Comparison of ENCODE assay signal across 35 cellular contexts in genomic region chr5:167614294-167615104, GRCh38.
DNase-seq lines count a peak whose midpoint lies in the region; ATAC-seq, FAIRE-seq and TF ChIP-seq lines count a peak whose summit lies in the region.
"Had no signal": no experiment of that assay in that cellular context is flagged by ENCODE, and none has a peak within 500 bp of the region (broad histone marks: within the 10 kb centered on the region; RNA-seq: fewer than 3 reads in every experiment).

No MANE protein-coding gene starts in this region.

- H4K5ac ChIP-seq in IMR-90 (ENCODE audit: low read depth, low read length): peak overlapping the region; percentile 70

- no peaks in the 10 kb centered on the region for H3K27me3 Mint-ChIP-seq in neural progenitor cell (ENCODE audit: insufficient read depth, low read depth)
- H3K27me3 Mint-ChIP-seq in activated T-helper 2 cell treated with anti-CD3 and anti-CD28 coated beads, Interferon-gamma antibody, Interleukin-2, Interleukin-4, amounts not matched to agents 10 μg/mL and 5 μg/mL and 100 μg/mL, durations not matched to agents 14 hours and 24 hours and 36 hours (ENCODE audit: low read depth): no peaks in the 10 kb centered on the region
- H3K27me3 Mint-ChIP-seq: activated CD8-positive, alpha-beta memory T cell treated with anti-CD3 and anti-CD28 coated beads, Interleukin-2, amount 10 ng/mL, durations not matched to agents 7 days and 5 days had no signal

- DNase-seq in A549 (ENCODE audit: low read depth in 1 of 2, low spot score in 1 of 2) (no peak), IMR-90 (peak; percentile 6), fibroblast of villous mesenchyme (ENCODE audit: low read depth) (peak; percentile 35), neural progenitor cell (ENCODE audit: low spot score) (no peak), germinal center (ENCODE audit: low spot score) (no peak), breast epithelium (ENCODE audit: low spot score in 2 of 2) (no peak)
- no peak for DNase-seq in activated T-helper 2 cell treated with anti-CD3 and anti-CD28 coated beads, Interferon-gamma antibody, Interleukin-2, Interleukin-4, amounts not matched to agents 10 μg/mL and 5 μg/mL and 100 μg/mL, durations not matched to agents 14 hours and 24 hours and 36 hours (ENCODE audit: low spot score)
- DNase-seq: activated CD8-positive, alpha-beta memory T cell treated with anti-CD3 and anti-CD28 coated beads, Interleukin-2, amount 10 ng/mL, durations not matched to agents 7 days and 5 days; activated naive CD4-positive, alpha-beta T cell treated with anti-CD3 and anti-CD28 coated beads for 36 hours; activated T-cell treated with anti-CD3 and anti-CD28 coated beads, Interleukin-2, amount 50 U/mL, for 72 hours; AML-193; CD8-positive, alpha-beta T cell; DMS 273 treated with DMSO at 0.1 percent for 48 hours; foreskin melanocyte; hippocampal formation; KG1; midbrain; NCI-H1417 treated with DMSO at 0.1 percent for 48 hours; NCI-H2081; NCI-H2227 treated with DMSO at 0.1 percent for 48 hours; NCI-H526 treated with DMSO at 0.1 percent for 48 hours; posterior cingulate gyrus; SIG-M5; sigmoid colon; stimulated activated CD4-positive, alpha-beta T cell treated with anti-CD3 and anti-CD28 coated beads, Interleukin-15, amount 100 ng/mL, for 24 hours; stimulated activated naive CD8-positive, alpha-beta T cell treated with anti-CD3 and anti-CD28 coated beads, Interleukin-15, Interleukin-2, amounts not matched to agents 100 U/mL and 50 U/mL, for 24 hours; SW 1271; T1000 had no signal

- H4K8ac ChIP-seq in IMR-90 (ENCODE audit: low read depth in 2 of 2, low read length in 2 of 2): peak overlapping the region in 1 of 2 experiments; percentile 69; a peak in 2 of 4 replicates

- POLR2A ChIA-PET in A549 (lab: Yijun Ruan, JAX): no interaction called here
- POLR2A ChIA-PET in IMR-90 (lab: Charles Lee; ENCODE audit: unreplicated experiment): no interaction called here

- H3K4me3 Mint-ChIP-seq in neural progenitor cell: no peak overlapping the region
- H3K4me3 Mint-ChIP-seq in activated T-helper 2 cell treated with anti-CD3 and anti-CD28 coated beads, Interferon-gamma antibody, Interleukin-2, Interleukin-4, amounts not matched to agents 10 μg/mL and 5 μg/mL and 100 μg/mL, durations not matched to agents 14 hours and 24 hours and 36 hours (ENCODE audit: low read depth): no peak overlapping the region
- H3K4me3 Mint-ChIP-seq: activated CD8-positive, alpha-beta memory T cell treated with anti-CD3 and anti-CD28 coated beads, Interleukin-2, amount 10 ng/mL, durations not matched to agents 7 days and 5 days; activated naive CD4-positive, alpha-beta T cell treated with anti-CD3 and anti-CD28 coated beads for 36 hours; activated T-cell treated with anti-CD3 and anti-CD28 coated beads, Interleukin-2, amount 50 U/mL, for 72 hours; brain; CD8-positive, alpha-beta T cell had no signal

- H3K9me1 ChIP-seq in IMR-90 (ENCODE audit: insufficient read depth, low read length): no peaks in the 10 kb centered on the region

- H3K4me3 ChIP-seq in A549: no peak overlapping the region
- no peak overlapping the region for H3K4me3 ChIP-seq in IMR-90 (ENCODE audit: insufficient read depth, low read depth, low read length)
- H3K4me3 ChIP-seq in fibroblast of villous mesenchyme (ENCODE audit: low read depth, low read length): no peak overlapping the region
- no peak overlapping the region for H3K4me3 ChIP-seq in neural progenitor cell
- H3K4me3 ChIP-seq in breast epithelium: no peak overlapping the region
- H3K4me3 ChIP-seq: sigmoid colon, thoracic aorta had no signal

- H2BK5ac ChIP-seq in IMR-90 (ENCODE audit: low read depth, low read length, poor library complexity, severe bottlenecking): no peak overlapping the region

- H2AK5ac ChIP-seq in IMR-90 (ENCODE audit: low read depth, low read length): no peak overlapping the region

- CTCF ChIA-PET in A549 (lab: Yijun Ruan, JAX) (no interaction called here), IMR-90 (lab: Yijun Ruan, JAX) (interaction anchor here (0.6 to 0.7 kb wide), 2 partner anchors 28 to 196 kb away, joined by 3 to 4 read pairs; no protein-coding TSS in a partner anchor)

- H3K4me1 Mint-ChIP-seq in neural progenitor cell: peaks cover 30% of the 10 kb centered on the region
- H3K4me1 Mint-ChIP-seq in activated T-helper 2 cell treated with anti-CD3 and anti-CD28 coated beads, Interferon-gamma antibody, Interleukin-2, Interleukin-4, amounts not matched to agents 10 μg/mL and 5 μg/mL and 100 μg/mL, durations not matched to agents 14 hours and 24 hours and 36 hours (ENCODE audit: low read depth): no peaks in the 10 kb centered on the region
- H3K4me1 Mint-ChIP-seq: activated CD8-positive, alpha-beta memory T cell treated with anti-CD3 and anti-CD28 coated beads, Interleukin-2, amount 10 ng/mL, durations not matched to agents 7 days and 5 days had no signal

- H3K9ac ChIP-seq in IMR-90 (ENCODE audit: low read depth, low read length) (no peak overlapping the region; the same call in 1 of the 2 replicates), neural progenitor cell (no peak overlapping the region)

- BruUV-seq in IMR-90 (replicated peaks; lab: Mats Ljungman, UMichigan): no TSS peak

- no peaks in the 10 kb centered on the region for H3K36me3 ChIP-seq in IMR-90 (ENCODE audit: control insufficient read depth, insufficient read depth, low read length)
- H3K36me3 ChIP-seq in neural progenitor cell: no peaks in the 10 kb centered on the region
- H3K36me3 ChIP-seq in breast epithelium: no peaks in the 10 kb centered on the region
- H3K36me3 ChIP-seq: sigmoid colon, thoracic aorta had no signal

- H3K9me3 Mint-ChIP-seq in neural progenitor cell: no peaks in the 10 kb centered on the region
- no peaks in the 10 kb centered on the region for H3K9me3 Mint-ChIP-seq in activated T-helper 2 cell treated with anti-CD3 and anti-CD28 coated beads, Interferon-gamma antibody, Interleukin-2, Interleukin-4, amounts not matched to agents 10 μg/mL and 5 μg/mL and 100 μg/mL, durations not matched to agents 14 hours and 24 hours and 36 hours
- H3K9me3 Mint-ChIP-seq: activated naive CD4-positive, alpha-beta T cell treated with anti-CD3 and anti-CD28 coated beads for 36 hours; brain had no signal

- TF ChIP-seq RAD21 in A549 (conservative IDR thresholded peaks at IDR 0.05 in 1 of 2, IDR thresholded peaks at IDR 0.05 in 1 of 2) (no peak), IMR-90 (IDR thresholded peaks at IDR 0.05; ENCODE audit: low read length) (no peak)

- peak overlapping the region; percentile 3; the same call in 1 of the 2 replicates for H3K14ac ChIP-seq in IMR-90 (replicated peaks; ENCODE audit: low read depth, low read length)

- H2BK15ac ChIP-seq in IMR-90 (ENCODE audit: low read depth, low read length): no peak overlapping the region

- TF ChIP-seq CTCF in A549 (IDR thresholded peaks at IDR 0.05): no peak
- no peak for TF ChIP-seq CTCF in IMR-90 (conservative IDR thresholded peaks at IDR 0.05; ENCODE audit: low read depth, low read length)
- no peak for TF ChIP-seq CTCF in fibroblast of villous mesenchyme (IDR thresholded peaks at IDR 0.05; ENCODE audit: insufficient read depth, low read depth, low read length)
- TF ChIP-seq CTCF in neural progenitor cell (IDR thresholded peaks at IDR 0.05): no peak
- TF ChIP-seq CTCF in breast epithelium (IDR thresholded peaks at IDR 0.05): no peak

- 70% methylated on average over 9 of the region's 9 CpGs for WGBS in A549 (ENCODE audit: missing lambda C conversion rate)
- whole genome bisulfite sequencing in IMR-90 (ENCODE audit: extremely low coverage in 2 of 2, insufficient read length in 1 of 2), 2 experiments: no CpG with 5 or more reads among the region's 9 CpGs

- intact Hi-C loops in IMR-90 (cut with micrococcal nuclease): no loop called here
- intact Hi-C loops in activated T-helper 2 cell treated with anti-CD3 and anti-CD28 coated beads, Interferon-gamma antibody, Interleukin-2, Interleukin-4, amounts not matched to agents 10 μg/mL and 5 μg/mL and 100 μg/mL, durations not matched to agents 14 hours and 24 hours and 36 hours (cut with micrococcal nuclease): no loop called here
- intact Hi-C loops in breast epithelium (cut with DNase I; ENCODE audit: low total_unique reads): no loop called here

- H2BK20ac ChIP-seq in IMR-90 (ENCODE audit: low read depth, low read length): peak overlapping the region; percentile 50

- H3K9me3 ChIP-seq in A549 (no peaks in the 10 kb centered on the region), IMR-90 (ENCODE audit: control insufficient read depth, insufficient read depth, low read length) (no peaks in the 10 kb centered on the region), neural progenitor cell (ENCODE audit: low read depth) (no peaks in the 10 kb centered on the region), breast epithelium (no peaks in the 10 kb centered on the region)
- H3K9me3 ChIP-seq: sigmoid colon, thoracic aorta had no signal

- TF ChIP-seq POLR2A in A549 (IDR thresholded peaks at IDR 0.05; ENCODE audit: low read length) (no peak), IMR-90 (IDR thresholded peaks at IDR 0.05; ENCODE audit: low read depth, low read length) (no peak), breast epithelium (IDR thresholded peaks at IDR 0.05) (no peak)

- no peaks in the 10 kb centered on the region for H3K4me1 ChIP-seq in A549
- H3K4me1 ChIP-seq in IMR-90 (ENCODE audit: control insufficient read depth, insufficient read depth, low read length): peaks cover 2% of the 10 kb centered on the region; the same call in 1 of the 2 replicates
- H3K4me1 ChIP-seq in neural progenitor cell: no peaks in the 10 kb centered on the region
- no peaks in the 10 kb centered on the region for H3K4me1 ChIP-seq in breast epithelium
- H3K4me1 ChIP-seq: sigmoid colon had no signal

- H3K27ac ChIP-seq in A549: no peak overlapping the region
- H3K27ac ChIP-seq in IMR-90 (ENCODE audit: insufficient read depth, low read length): no peak overlapping the region
- no peak overlapping the region for H3K27ac ChIP-seq in neural progenitor cell
- H3K27ac ChIP-seq in breast epithelium: no peak overlapping the region
- H3K27ac ChIP-seq: sigmoid colon, thoracic aorta had no signal

- peak overlapping the region; percentile 34; the same call in 1 of the 2 replicates for H3K4ac ChIP-seq in IMR-90 (ENCODE audit: low read depth, low read length)

- H2AFZ ChIP-seq in IMR-90 (replicated peaks; ENCODE audit: low read length, poor library complexity) (peak overlapping the region; percentile 75), neural progenitor cell (replicated peaks) (no peak overlapping the region)

- H2BK120ac ChIP-seq in IMR-90 (ENCODE audit: low read depth, low read length): peak overlapping the region; percentile 54; the same call in 1 of the 2 replicates

- peaks cover 10% of the 10 kb centered on the region for H3K36me3 Mint-ChIP-seq in neural progenitor cell
- no peaks in the 10 kb centered on the region for H3K36me3 Mint-ChIP-seq in activated T-helper 2 cell treated with anti-CD3 and anti-CD28 coated beads, Interferon-gamma antibody, Interleukin-2, Interleukin-4, amounts not matched to agents 10 μg/mL and 5 μg/mL and 100 μg/mL, durations not matched to agents 14 hours and 24 hours and 36 hours (ENCODE audit: low read depth)
- H3K36me3 Mint-ChIP-seq: activated CD8-positive, alpha-beta memory T cell treated with anti-CD3 and anti-CD28 coated beads, Interleukin-2, amount 10 ng/mL, durations not matched to agents 7 days and 5 days; CD8-positive, alpha-beta T cell had no signal

- no peaks in the 10 kb centered on the region for H3K79me1 ChIP-seq in IMR-90 (ENCODE audit: low read depth in 1 of 2, low read length in 2 of 2)

- FAIRE-seq in A549 (lab: Jason Lieb, UNC): peak; percentile 7
- FAIRE-seq: GM12892, urothelium cell line had no signal

- peak overlapping the region; percentile 7; the same call in 1 of the 2 replicates for H3K18ac ChIP-seq in IMR-90 (ENCODE audit: low read depth, low read length)

- peak overlapping the region; percentile 24; the same call in 1 of the 2 replicates for H3K23ac ChIP-seq in IMR-90 (ENCODE audit: low read depth, low read length)

- H3K27ac Mint-ChIP-seq in neural progenitor cell: peak overlapping the region; percentile 39
- H3K27ac Mint-ChIP-seq in activated T-helper 2 cell treated with anti-CD3 and anti-CD28 coated beads, Interferon-gamma antibody, Interleukin-2, Interleukin-4, amounts not matched to agents 10 μg/mL and 5 μg/mL and 100 μg/mL, durations not matched to agents 14 hours and 24 hours and 36 hours: no peak overlapping the region
- H3K27ac Mint-ChIP-seq: activated CD8-positive, alpha-beta memory T cell treated with anti-CD3 and anti-CD28 coated beads, Interleukin-2, amount 10 ng/mL, durations not matched to agents 7 days and 5 days; activated naive CD4-positive, alpha-beta T cell treated with anti-CD3 and anti-CD28 coated beads for 36 hours; activated T-cell treated with anti-CD3 and anti-CD28 coated beads, Interleukin-2, amount 50 U/mL, for 72 hours; CD8-positive, alpha-beta T cell had no signal

- H3K4me2 ChIP-seq in A549 (no peak overlapping the region), IMR-90 (ENCODE audit: low read depth, low read length) (peak overlapping the region; percentile 74), neural progenitor cell (no peak overlapping the region)

- in situ Hi-C loops in IMR-90 (cut with MboI; ENCODE audit: low sequenced_read_pairs): no loop called here

- H4K20me1 ChIP-seq in IMR-90 (ENCODE audit: insufficient read depth, low read length) (no peaks in the 10 kb centered on the region), neural progenitor cell (ENCODE audit: low read depth) (no peaks in the 10 kb centered on the region)

- no peak overlapping the region for H3K56ac ChIP-seq in IMR-90 (ENCODE audit: extremely low read depth, insufficient read depth, low read length)

- H3K79me2 ChIP-seq in neural progenitor cell (ENCODE audit: low read depth): no peaks in the 10 kb centered on the region

- no peak for TF ChIP-seq EP300 in A549 (IDR thresholded peaks at IDR 0.05)

- dilution Hi-C loops in IMR-90 (cut with HindIII; ENCODE audit: low sequenced_read_pairs, unreplicated experiment): no loop called here

- H2AK9ac ChIP-seq in IMR-90 (replicated peaks; ENCODE audit: low read depth, low read length, poor library complexity): no peak overlapping the region

- ATAC-seq in A549 (no peak), IMR-90 (ENCODE audit: low read depth) (peak; percentile 62), GM21576 (IDR thresholded peaks at IDR 0.05; ENCODE audit: unreplicated experiment) (no peak)
- ATAC-seq: activated CD8-positive, alpha-beta memory T cell treated with anti-CD3 and anti-CD28 coated beads, Interleukin-2, amount 10 ng/mL, durations not matched to agents 7 days and 5 days; activated T-cell treated with anti-CD3 and anti-CD28 coated beads, Interleukin-2, amount 50 U/mL, for 72 hours; CD8-positive, alpha-beta T cell; HCT116; left lobe of liver; stimulated activated naive CD8-positive, alpha-beta T cell treated with anti-CD3 and anti-CD28 coated beads, Interleukin-15, Interleukin-2, amounts not matched to agents 100 U/mL and 50 U/mL, for 24 hours had no signal

- H3F3A ChIP-seq in neural progenitor cell (ENCODE audit: low read depth): no peaks in the 10 kb centered on the region

- H3K27me3 ChIP-seq in IMR-90 (ENCODE audit: control insufficient read depth, insufficient read depth, low read length) (no peaks in the 10 kb centered on the region), neural progenitor cell (no peaks in the 10 kb centered on the region), breast epithelium (no peaks in the 10 kb centered on the region)
- H3K27me3 ChIP-seq: sigmoid colon had no signal

- H4K91ac ChIP-seq in IMR-90 (ENCODE audit: insufficient read depth, low read depth, low read length): no peak overlapping the region; the same call in 1 of the 2 replicates

Comparison
In these comparisons a context has a peak if more than half of its experiments do, and no peak if none do; other contexts are left out.
1. DNase-seq: peak in IMR-90 (single experiment) and fibroblast of villous mesenchyme (single experiment); none in A549 (0 of 2), neural progenitor cell (single experiment), activated T-helper 2 cell treated with anti-CD3 and anti-CD28 coated beads, Interferon-gamma antibody, Interleukin-2, Interleukin-4, amounts not matched to agents 10 μg/mL and 5 μg/mL and 100 μg/mL, durations not matched to agents 14 hours and 24 hours and 36 hours (single experiment), germinal center (single experiment) and breast epithelium (0 of 2).